Comparison of ENCODE assay signal across 25 cellular contexts in genomic region chr5:76852716-76853115, GRCh38. TPM values are rescaled to one million over a fixed set of nuclear protein-coding genes. Genes with fewer than 3 reads are reported as not detected.
"Had no signal": no experiment of that assay in that cellular context is flagged by ENCODE, and none has a peak within 500 bp of the region (broad histone marks: within the 10 kb centered on the region; RNA-seq: fewer than 3 reads in every experiment).

No MANE protein-coding gene starts in this region.

- DNase-seq: activated B cell treated with CpG ODN at 0.5 μM for 24 hours; activated CD4-positive, alpha-beta T cell treated with anti-CD3 and anti-CD28 coated beads, Interleukin-2, amount 50 U/mL, for 1 hour; activated CD8-positive, alpha-beta T cell treated with anti-CD3 and anti-CD28 coated beads for 36 hours; activated gamma-delta T cell treated with Interleukin-2 at 50 U/mL for 16 hours; activated T-cell treated with anti-CD3 and anti-CD28 coated beads, Interleukin-2, amount 50 U/mL, for 4 hours; anterior cingulate cortex; cerebellar nuclear complex; cortex of kidney; kidney glomerular epithelial cell; midbrain; naive thymus-derived CD4-positive, alpha-beta T cell; spleen; stimulated activated naive CD4-positive, alpha-beta T cell treated with Interleukin-2 at 50 U/mL for 16 hours; T-helper 1 cell had no signal

- H3K9me3 Mint-ChIP-seq: activated B cell treated with CpG ODN at 0.5 μM for 24 hours, neural crest cell had no signal

- H3K27ac Mint-ChIP-seq: activated B cell treated with CpG ODN at 0.5 μM for 24 hours; activated CD8-positive, alpha-beta T cell treated with anti-CD3 and anti-CD28 coated beads for 36 hours; activated naive CD4-positive, alpha-beta T cell treated with anti-CD3 and anti-CD28 coated beads, Interleukin-2, amount 50 U/mL, for 72 hours; activated T-helper 17 cell treated with anti-CD3 and anti-CD28 coated beads, Interleukin-2, amount 50 U/mL, for 72 hours had no signal

- H3K27ac ChIP-seq: foreskin keratinocyte, thoracic aorta had no signal

- H3K4me3 Mint-ChIP-seq: activated B cell treated with CpG ODN at 0.5 μM for 24 hours; activated CD8-positive, alpha-beta T cell treated with anti-CD3 and anti-CD28 coated beads for 36 hours; activated T-cell treated with anti-CD3 and anti-CD28 coated beads, Interleukin-2, amount 50 U/mL, for 4 hours; activated T-helper 17 cell treated with anti-CD3 and anti-CD28 coated beads, Interleukin-2, amount 50 U/mL, for 72 hours; naive thymus-derived CD4-positive, alpha-beta T cell; neural crest cell had no signal

- H3K4me1 ChIP-seq: foreskin keratinocyte had no signal

- H3K36me3 ChIP-seq: heart left ventricle, right atrium auricular region, spleen, thoracic aorta had no signal

- H3K4me3 ChIP-seq: heart left ventricle, right atrium auricular region, thoracic aorta had no signal

- H3K9me3 ChIP-seq: right atrium auricular region, spleen, thoracic aorta had no signal

- H3K27me3 Mint-ChIP-seq: activated B cell treated with CpG ODN at 0.5 μM for 24 hours; activated CD8-positive, alpha-beta T cell treated with anti-CD3 and anti-CD28 coated beads for 36 hours; activated T-helper 17 cell treated with anti-CD3 and anti-CD28 coated beads, Interleukin-2, amount 50 U/mL, for 72 hours; naive thymus-derived CD4-positive, alpha-beta T cell had no signal

- ATAC-seq: activated CD8-positive, alpha-beta T cell treated with anti-CD3 and anti-CD28 coated beads for 36 hours; activated naive CD4-positive, alpha-beta T cell treated with anti-CD3 and anti-CD28 coated beads, Interleukin-2, amount 50 U/mL, for 72 hours; activated T-cell treated with anti-CD3 and anti-CD28 coated beads, Interleukin-2, amount 50 U/mL, for 4 hours; activated T-helper 17 cell treated with anti-CD3 and anti-CD28 coated beads, Interleukin-2, amount 50 U/mL, for 72 hours; esophagus mucosa; foreskin keratinocyte; left lobe of liver; naive thymus-derived CD4-positive, alpha-beta T cell had no signal

- H3K27me3 ChIP-seq: foreskin keratinocyte, heart left ventricle, right atrium auricular region, spleen had no signal

- H3K4me1 Mint-ChIP-seq: neural crest cell had no signal

RNA-seq across cellular contexts. Expression of gene S100Z, which starts 2.9 kb away (rescaled TPM):
- total RNA-seq: activated B cell treated with CpG ODN at 0.5 μM for 24 hours, foreskin keratinocyte, left lobe of liver, lung microvascular endothelial cell, neural crest cell, pulmonary artery endothelial cell, right atrium auricular region, thoracic aorta had no signal
- polyA plus RNA-seq: foreskin keratinocyte; heart left ventricle; naive thymus-derived CD4-positive, alpha-beta T cell had no signal
